11 cellular contexts compared by ENCODE assay signal in genomic region chrX:56026816-56027215, GRCh38.
"Had no signal": no experiment of that assay in that cellular context is flagged by ENCODE, and none has a peak within 500 bp of the region (broad histone marks: within the 10 kb centered on the region; RNA-seq: fewer than 3 reads in every experiment).

No MANE protein-coding gene starts in this region.

- DNase-seq: activated CD4-positive, alpha-beta T cell treated with anti-CD3 and anti-CD28 coated beads for 36 hours; activated CD4-positive, alpha-beta T cell treated with anti-CD3 and anti-CD28 coated beads, Interleukin-2, amount 50 U/mL, for 48 hours; activated gamma-delta T cell; cerebellar nuclear complex; effector CD4-positive, alpha-beta T cell; mammary epithelial cell; midbrain; stimulated activated naive CD4-positive, alpha-beta T cell; substantia nigra had no signal

- ATAC-seq: activated CD4-positive, alpha-beta T cell treated with anti-CD3 and anti-CD28 coated beads for 36 hours; left lobe of liver; WTC11 had no signal
